Comparison of ENCODE assay signal across 15 cellular contexts in the genomic region with DNA sequence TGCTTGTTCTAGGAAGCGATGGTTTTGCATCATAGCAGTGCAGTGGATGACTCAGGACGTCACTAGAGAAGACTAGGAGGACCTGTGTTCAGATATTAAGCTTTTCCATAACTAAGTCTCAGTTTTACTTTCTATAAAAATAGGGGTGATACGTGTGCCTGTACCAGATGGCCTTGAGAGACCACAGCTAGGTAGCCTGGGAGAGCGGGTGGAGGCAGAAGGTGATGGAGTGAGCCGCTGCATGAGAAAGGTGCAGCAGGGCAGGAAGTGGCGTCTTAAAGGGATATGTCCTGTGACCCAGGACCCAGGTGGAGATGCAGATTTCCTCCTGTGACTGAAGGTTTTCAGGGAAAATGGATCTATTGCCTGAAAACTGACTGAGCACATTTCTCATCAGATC.
DNase-seq lines count a peak whose midpoint lies in the region; FAIRE-seq and TF ChIP-seq lines count a peak whose summit lies in the region.
"Had no signal": no experiment of that assay in that cellular context is flagged by ENCODE, and none has a peak within 500 bp of the region (broad histone marks: within the 10 kb centered on the region; RNA-seq: fewer than 3 reads in every experiment).

No MANE protein-coding gene starts in this region.

- CTCF ChIA-PET in OCI-LY7 (lab: Charles Lee; ENCODE audit: unreplicated experiment), result no interaction called here

- H4K20me1 ChIP-seq in OCI-LY7 (ENCODE audit: insufficient read depth, low read length), result no peaks in the 10 kb centered on the region
- H4K20me1 ChIP-seq: BLaER1 treated with 17β-estradiol and CSF1 and Interleukin-3, amounts not matched to agents 10 nM and 100 nM had no signal

- H3K79me2 ChIP-seq in OCI-LY7 (ENCODE audit: insufficient read depth, low read depth, low read length), result no peaks in the 10 kb centered on the region

- TF ChIP-seq POLR2A in GM12891 (IDR thresholded peaks at IDR 0.05; ENCODE audit: low read depth, low read length), result no peak

- H3K27ac ChIP-seq in OCI-LY7 (ENCODE audit: low read depth, low read length, poor library complexity, severe bottlenecking), result peak overlapping the region; percentile 3
- H3K27ac ChIP-seq: BLaER1 treated with 17β-estradiol and CSF1 and Interleukin-3, amounts not matched to agents 10 nM and 100 nM had no signal

- no peaks in the 10 kb centered on the region for H3K9me2 ChIP-seq in OCI-LY7 (ENCODE audit: insufficient read depth, low read length)

- POLR2A ChIA-PET in OCI-LY7 (lab: Charles Lee), result interaction anchor here (0.8 to 1.1 kb wide), 2 partner anchors 20 to 33 kb away, joined by 4 read pairs; no protein-coding TSS in a partner anchor

- H3K36me3 ChIP-seq in H7 (replicated peaks; ENCODE audit: control insufficient read depth, insufficient read depth, low read length) (no peaks in the 10 kb centered on the region), OCI-LY7 (ENCODE audit: insufficient read depth, low read length) (no peaks in the 10 kb centered on the region)
- H3K36me3 ChIP-seq: BLaER1 treated with 17β-estradiol and CSF1 and Interleukin-3, amounts not matched to agents 10 nM and 100 nM had no signal

- intact Hi-C loops in OCI-LY7 (cut with micrococcal nuclease; ENCODE audit: unreplicated experiment), result no loop called here

- peak overlapping the region; percentile 50 for H3K4me2 ChIP-seq in OCI-LY7 (ENCODE audit: low read length)
- H3K4me2 ChIP-seq: BLaER1 treated with 17β-estradiol and CSF1 and Interleukin-3, amounts not matched to agents 10 nM and 100 nM had no signal

- no peak overlapping the region for H3K4me3 ChIP-seq in H7 (ENCODE audit: insufficient read depth, low read depth, low read length)
- peak overlapping the region; percentile 4 for H3K4me3 ChIP-seq in OCI-LY7 (ENCODE audit: low read depth, low read length, poor library complexity, severe bottlenecking)
- H3K4me3 ChIP-seq in epithelial cell of esophagus (ENCODE audit: low read length), result no peak overlapping the region
- H3K4me3 ChIP-seq: BLaER1 treated with 17β-estradiol and CSF1 and Interleukin-3, amounts not matched to agents 10 nM and 100 nM had no signal

- peak overlapping the region; percentile 61 for H2AFZ ChIP-seq in OCI-LY7 (ENCODE audit: low read length)

- H3K4me1 ChIP-seq in OCI-LY7 (ENCODE audit: insufficient read depth, low read length, poor library complexity, severe bottlenecking), result peaks cover 16% of the 10 kb centered on the region
- H3K4me1 ChIP-seq: BLaER1 treated with 17β-estradiol and CSF1 and Interleukin-3, amounts not matched to agents 10 nM and 100 nM had no signal

- H3K27me3 ChIP-seq in H7 (ENCODE audit: control insufficient read depth, insufficient read depth, low read length), result no peaks in the 10 kb centered on the region
- H3K27me3 ChIP-seq: BLaER1 treated with 17β-estradiol and CSF1 and Interleukin-3, amounts not matched to agents 10 nM and 100 nM had no signal

- no peaks in the 10 kb centered on the region for H3K9me3 ChIP-seq in OCI-LY7 (ENCODE audit: low read length)
- H3K9me3 ChIP-seq: BLaER1 treated with 17β-estradiol and CSF1 and Interleukin-3, amounts not matched to agents 10 nM and 100 nM had no signal

- DNase-seq in H7, result peak; percentile 7
- peak; percentile 48 for DNase-seq in OCI-LY7 (ENCODE audit: low spot score)
- DNase-seq in epithelial cell of esophagus (ENCODE audit: low read depth), result peak; percentile 35
- peak; percentile 8 for DNase-seq in kidney tubule cell (ENCODE audit: low spot score)
- no peak for DNase-seq in cerebellar nuclear complex (lab: John Stamatoyannopoulos, UW)
- no peak for DNase-seq in GM12891 (ENCODE audit: insufficient read length, low spot score)
- no peak for DNase-seq in stimulated activated CD4-positive, alpha-beta T cell treated with anti-CD3 and anti-CD28 coated beads, Interleukin-4, amount 100 ng/mL, for 24 hours
- no peak for DNase-seq in KG1 (lab: John Stamatoyannopoulos, UW)
- DNase-seq: ACHN; CD4-positive, CD25-positive, alpha-beta regulatory T cell; DMS53; GOT3; IMR-90 had no signal

- no peak for FAIRE-seq in GM12891 (lab: Jason Lieb, UNC)
- FAIRE-seq: GM18507 had no signal

- BruUV-seq in OCI-LY7 (replicated peaks; lab: Mats Ljungman, UMichigan), result no TSS peak

- TF ChIP-seq CTCF in OCI-LY7 (conservative IDR thresholded peaks at IDR 0.05; ENCODE audit: low read length) (no peak), epithelial cell of esophagus (IDR thresholded peaks at IDR 0.05; ENCODE audit: insufficient read depth, low read depth, low read length, missing control alignments) (no peak)

TF ChIP-seq in GM12891, 5 proteins besides CTCF, POLR2A, EP300 and RAD21:
- TF ChIP-seq SPI1 (IDR thresholded peaks at IDR 0.05; ENCODE audit: low read depth, low read length), result no peak
- no peak for TF ChIP-seq POLR2AphosphoS5 (IDR thresholded peaks at IDR 0.05; ENCODE audit: low read depth, low read length)
- no peak for TF ChIP-seq TAF1 (IDR thresholded peaks at IDR 0.05; ENCODE audit: low read depth, low read length)
- no peak for TF ChIP-seq PAX5 (IDR thresholded peaks at IDR 0.05; ENCODE audit: insufficient read depth, low read length, severe bottlenecking)
- TF ChIP-seq POU2F2 (IDR thresholded peaks at IDR 0.05; ENCODE audit: low read depth, low read length), result no peak

Comparison
In these comparisons a context has a peak if more than half of its experiments do, and no peak if none do; other contexts are left out.
1. DNase-seq: peak in H7 (single experiment), OCI-LY7 (single experiment), epithelial cell of esophagus (single experiment) and kidney tubule cell (single experiment); none in cerebellar nuclear complex (0 of 2), GM12891 (single experiment), stimulated activated CD4-positive, alpha-beta T cell treated with anti-CD3 and anti-CD28 coated beads, Interleukin-4, amount 100 ng/mL, for 24 hours (single experiment) and KG1 (single experiment).